In the genomic region with DNA sequence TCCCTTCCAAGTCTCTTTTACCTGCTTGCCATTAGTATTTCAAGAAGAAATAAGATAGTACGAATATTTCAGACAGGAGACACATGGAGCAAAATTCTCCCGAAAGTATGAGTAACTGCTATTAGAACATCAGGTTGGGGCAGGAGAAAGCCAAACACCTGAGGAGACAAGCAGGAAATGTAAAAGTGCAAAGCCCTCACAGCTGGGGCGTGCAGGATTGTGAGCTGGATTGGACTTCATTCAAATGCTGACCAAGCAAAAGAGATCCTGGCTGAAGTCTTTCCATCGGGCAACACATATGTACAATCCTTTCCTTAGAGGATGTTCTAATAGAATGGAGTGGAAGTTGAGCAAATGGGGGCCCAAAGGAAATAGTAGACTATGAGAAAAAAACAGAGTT, we compare ENCODE assay signal across 26 cellular contexts.
"Had no signal": no experiment of that assay in that cellular context is flagged by ENCODE, and none has a peak within 500 bp of the region (broad histone marks: within the 10 kb centered on the region; RNA-seq: fewer than 3 reads in every experiment).

No MANE protein-coding gene starts in this region.

- H3K4me2 ChIP-seq: smooth muscle cell had no signal

- H3K9ac ChIP-seq: parathyroid adenoma had no signal

- H3K4me3 ChIP-seq: esophagus muscularis mucosa, heart right ventricle, lower lobe of right lung, smooth muscle cell, stomach, thyroid gland, vagina had no signal

- H3K27ac ChIP-seq: epithelial cell of prostate, esophagus muscularis mucosa, heart right ventricle, lower lobe of right lung, parathyroid adenoma, stomach, thyroid gland, vagina had no signal

- DNase-seq: cortex of kidney; effector memory CD8-positive, alpha-beta T cell; foreskin melanocyte; glutamatergic neuron; heart right ventricle; hypothalamus; immature natural killer cell; islet precursor cell; left ventricle myocardium superior; lower lobe of right lung; natural killer cell; occipital lobe; stimulated activated CD4-positive, alpha-beta T cell treated with anti-CD3 and anti-CD28 coated beads, Interleukin-12 subunit alpha, Interleukin-12 subunit beta, amount 100 ng/mL, for 4 hours; stimulated activated CD4-positive, alpha-beta T cell treated with anti-CD3 and anti-CD28 coated beads, Interleukin-1b, Interleukin-23, amount 100 ng/mL, for 48 hours; stimulated activated CD4-positive, alpha-beta T cell treated with anti-CD3 and anti-CD28 coated beads, Interleukin-4, amount 100 ng/mL, for 1 hour; stimulated activated naive CD4-positive, alpha-beta T cell treated with Interleukin-2 at 50 U/mL for 16 hours; stomach; thyroid gland; trophoblast cell had no signal

- H3K36me3 ChIP-seq: esophagus muscularis mucosa, heart right ventricle, lower lobe of right lung, stomach, thyroid gland, vagina had no signal

- H3K27me3 ChIP-seq: stomach, thyroid gland, vagina had no signal

- H3K4me1 ChIP-seq: esophagus muscularis mucosa, heart right ventricle, lower lobe of right lung, parathyroid adenoma, stomach, thyroid gland, vagina had no signal

- H2AFZ ChIP-seq: parathyroid adenoma had no signal

- ATAC-seq: effector memory CD8-positive, alpha-beta T cell; heart right ventricle; left ventricle myocardium superior; lower lobe of right lung; natural killer cell; sciatic nerve; stimulated activated effector memory CD8-positive, alpha-beta T cell treated with anti-CD3 and anti-CD28 coated beads, Interleukin-12 subunit alpha, Interleukin-12 subunit beta, amount 100 ng/mL, for 72 hours had no signal

- H3K79me2 ChIP-seq: parathyroid adenoma had no signal

- H3K9me3 ChIP-seq: esophagus muscularis mucosa, heart right ventricle, lower lobe of right lung, stomach, thyroid gland, vagina had no signal
